10 cellular contexts compared by ENCODE assay signal in genomic region chr1:204461331-204462228, GRCh38. TPM values are rescaled to one million over a fixed set of nuclear protein-coding genes. Genes with fewer than 3 reads are reported as not detected.
DNase-seq lines count a peak whose midpoint lies in the region; ATAC-seq and TF ChIP-seq lines count a peak whose summit lies in the region.
"Had no signal": no experiment of that assay in that cellular context is flagged by ENCODE, and none has a peak within 500 bp of the region (broad histone marks: within the 10 kb centered on the region; RNA-seq: fewer than 3 reads in every experiment).

No MANE protein-coding gene starts in this region.

- H3K27ac Mint-ChIP-seq in stimulated activated effector memory CD8-positive, alpha-beta T cell treated with anti-CD3 and anti-CD28 coated beads, Interleukin-12 subunit alpha, Interleukin-12 subunit beta, amount 100 ng/mL, for 72 hours = peak overlapping the region; percentile 88
- no peak overlapping the region for H3K27ac Mint-ChIP-seq in Caco-2 (ENCODE audit: unreplicated experiment)

- DNase-seq in T-helper 1 cell = peak in 3 of 5 donors; percentile 10 to 27 (median 13)
- no peak for DNase-seq in dorsolateral prefrontal cortex
- DNase-seq in stimulated activated effector memory CD8-positive, alpha-beta T cell treated with anti-CD3 and anti-CD28 coated beads, Interleukin-12 subunit alpha, Interleukin-12 subunit beta, amount 100 ng/mL, for 72 hours (ENCODE audit: low spot score in 2 of 2) = no peak
- DNase-seq in NCI-H526 (lab: John Stamatoyannopoulos, UW) = no peak
- DNase-seq in Caco-2 = no peak

- peaks cover 63% of the 10 kb centered on the region for H3K4me1 Mint-ChIP-seq in stimulated activated effector memory CD8-positive, alpha-beta T cell treated with anti-CD3 and anti-CD28 coated beads, Interleukin-12 subunit alpha, Interleukin-12 subunit beta, amount 100 ng/mL, for 72 hours
- H3K4me1 Mint-ChIP-seq in Caco-2 (ENCODE audit: low read depth, unreplicated experiment) = no peaks in the 10 kb centered on the region

- peak overlapping the region in 54 of 59 donors; percentile 6 to 100 (median 97) for H3K27ac ChIP-seq in dorsolateral prefrontal cortex
- H3K27ac ChIP-seq: cardiac muscle cell, neutrophil had no signal

- no peaks in the 10 kb centered on the region for H3K27me3 Mint-ChIP-seq in Caco-2 (ENCODE audit: insufficient read depth, unreplicated experiment)

- H3K27me3 ChIP-seq in dorsolateral prefrontal cortex = no peaks in the 10 kb centered on the region
- H3K27me3 ChIP-seq in Caco-2 (replicated peaks; ENCODE audit: control insufficient read depth, insufficient read depth, low read length) = no peaks in the 10 kb centered on the region
- H3K27me3 ChIP-seq: cardiac muscle cell, neutrophil had no signal

- BruUV-seq in Caco-2 (replicated peaks; lab: Mats Ljungman, UMichigan) = no TSS peak

- H3K4me3 ChIP-seq in dorsolateral prefrontal cortex = no peak overlapping the region
- no peak overlapping the region for H3K4me3 ChIP-seq in Caco-2 (ENCODE audit: low read depth, low read length)
- H3K4me3 ChIP-seq: cardiac muscle cell had no signal

- H3K4me1 ChIP-seq in Caco-2 = no peaks in the 10 kb centered on the region

- no peaks in the 10 kb centered on the region for H3K9me3 ChIP-seq in Caco-2
- H3K9me3 ChIP-seq: neutrophil had no signal

- peak; percentile 30 for ATAC-seq in GM19397 (IDR thresholded peaks at IDR 0.05; ENCODE audit: unreplicated experiment)
- peak; percentile 60 for ATAC-seq in stimulated activated effector memory CD8-positive, alpha-beta T cell treated with anti-CD3 and anti-CD28 coated beads, Interleukin-12 subunit alpha, Interleukin-12 subunit beta, amount 100 ng/mL, for 72 hours
- no peak for ATAC-seq in GM21423 (IDR thresholded peaks at IDR 0.05; ENCODE audit: unreplicated experiment)
- no peak for ATAC-seq in HG03342 (IDR thresholded peaks at IDR 0.05; ENCODE audit: unreplicated experiment)

- POLR2A ChIA-PET in Caco-2 (lab: Charles Lee) = no interaction called here

- no peaks in the 10 kb centered on the region for H3K9me3 Mint-ChIP-seq in stimulated activated effector memory CD8-positive, alpha-beta T cell treated with anti-CD3 and anti-CD28 coated beads, Interleukin-12 subunit alpha, Interleukin-12 subunit beta, amount 100 ng/mL, for 72 hours
- H3K9me3 Mint-ChIP-seq in Caco-2 (ENCODE audit: unreplicated experiment) = no peaks in the 10 kb centered on the region

- CTCF ChIA-PET in Caco-2 (lab: Charles Lee) = no interaction called here

- intact Hi-C loops in dorsolateral prefrontal cortex (cut with DNase I) (no loop called here), Caco-2 (cut with micrococcal nuclease; ENCODE audit: unreplicated experiment) (no loop called here)

- H3K36me3 Mint-ChIP-seq in stimulated activated effector memory CD8-positive, alpha-beta T cell treated with anti-CD3 and anti-CD28 coated beads, Interleukin-12 subunit alpha, Interleukin-12 subunit beta, amount 100 ng/mL, for 72 hours = peaks cover 41% of the 10 kb centered on the region
- no peaks in the 10 kb centered on the region for H3K36me3 Mint-ChIP-seq in Caco-2 (ENCODE audit: insufficient read depth, unreplicated experiment)

- peak overlapping the region; percentile 54 for H3K4me3 Mint-ChIP-seq in stimulated activated effector memory CD8-positive, alpha-beta T cell treated with anti-CD3 and anti-CD28 coated beads, Interleukin-12 subunit alpha, Interleukin-12 subunit beta, amount 100 ng/mL, for 72 hours
- no peak overlapping the region for H3K4me3 Mint-ChIP-seq in Caco-2 (ENCODE audit: unreplicated experiment)

- TF ChIP-seq CTCF in dorsolateral prefrontal cortex (IDR thresholded peaks at IDR 0.05 in 54 of 56, conservative IDR thresholded peaks at IDR 0.05 in 2 of 56; ENCODE audit: low read depth in 1 of 56, partially characterized antibody in 56 of 56) (no peak), Caco-2 (IDR thresholded peaks at IDR 0.05; ENCODE audit: insufficient read depth in 1 of 2, low read depth in 1 of 2, low read length in 1 of 2, severe bottlenecking in 1 of 2, unreplicated experiment in 1 of 2) (no peak)

- H3K36me3 ChIP-seq in Caco-2 (ENCODE audit: control insufficient read depth, insufficient read depth, low read length) = no peaks in the 10 kb centered on the region; the same call in 1 of the 2 replicates
- H3K36me3 ChIP-seq: neutrophil had no signal

RNA-seq across cellular contexts. Expression of gene PIK3C2B, which starts 33.0 kb away (rescaled TPM):
- total RNA-seq in dorsolateral prefrontal cortex (100 to 1,000 TPM in 8 of 120 experiments, 10 to 100 TPM in 112; 38.4 to 188 (median 62.6) TPM), Caco-2 (2022) (24.7 and 28.5 TPM in 2 replicates)

RNA-seq across cellular contexts. Expression of gene PPP1R15B, which starts 50.0 kb away (rescaled TPM):
- total RNA-seq in dorsolateral prefrontal cortex (10 to 100 TPM; 26.2 to 55.9 (median 35.6) TPM), Caco-2 (2022) (46.3 and 48.4 TPM in 2 replicates)

RNA-seq across cellular contexts. Expression of gene MDM4, which starts 54.6 kb away (rescaled TPM):
- total RNA-seq in dorsolateral prefrontal cortex (100 to 1,000 TPM in 47 of 120 experiments, 10 to 100 TPM in 73; 56.3 to 151 (median 97.1) TPM), Caco-2 (2022) (56.5 and 58.9 TPM in 2 replicates)

Comparison
In these comparisons a context has a peak if more than half of its experiments do, and no peak if none do; other contexts are left out.
1. ATAC-seq: peak in GM19397 (single experiment) and stimulated activated effector memory CD8-positive, alpha-beta T cell treated with anti-CD3 and anti-CD28 coated beads, Interleukin-12 subunit alpha, Interleukin-12 subunit beta, amount 100 ng/mL, for 72 hours (single experiment); none in GM21423 (single experiment) and HG03342 (single experiment).
2. DNase-seq: peak in T-helper 1 cell (3 of 5); none in dorsolateral prefrontal cortex (0 of 10), stimulated activated effector memory CD8-positive, alpha-beta T cell treated with anti-CD3 and anti-CD28 coated beads, Interleukin-12 subunit alpha, Interleukin-12 subunit beta, amount 100 ng/mL, for 72 hours (0 of 2), NCI-H526 (0 of 2) and Caco-2 (0 of 2).